8 cellular contexts compared by ENCODE assay signal in genomic region chr16:70476272-70477020, GRCh38. TPM values are rescaled to one million over a fixed set of nuclear protein-coding genes. Genes with fewer than 3 reads are reported as not detected.
DNase-seq lines count a peak whose midpoint lies in the region; ATAC-seq, FAIRE-seq and TF ChIP-seq lines count a peak whose summit lies in the region.

No MANE protein-coding gene starts in this region.

- in situ Hi-C loops in K562 (cut with MboI) = no loop called here

- peaks cover 3% of the 10 kb centered on the region; the same call in 1 of the 2 replicates for H4K20me1 ChIP-seq in K562 (replicated peaks; ENCODE audit: control insufficient read depth, insufficient read depth, low read length)

- no peak overlapping the region for H3K4me2 ChIP-seq in K562 (ENCODE audit: insufficient read depth, low read length)

- H3K9me3 ChIP-seq in K562 (replicated peaks; ENCODE audit: control insufficient read depth, insufficient read depth, low read depth, low read length) (no peaks in the 10 kb centered on the region), pancreas (no peaks in the 10 kb centered on the region)

- H3K79me2 ChIP-seq in K562 (ENCODE audit: control insufficient read depth, insufficient read depth, low read length) = no peaks in the 10 kb centered on the region

- CTCF ChIA-PET in K562 (lab: Yijun Ruan, JAX; ENCODE audit: low intra/inter-chr PET ratio) = no interaction called here

- TF ChIP-seq EP300 in K562 (IDR thresholded peaks at IDR 0.05; ENCODE audit: low read length) = no peak

- peak; percentile 97 for DNase-seq in 8988T
- peak; percentile 78 to 93 for DNase-seq in NCI-H524 (lab: John Stamatoyannopoulos, UW)
- no peak for DNase-seq in K562 (ENCODE audit: extremely low read depth in 1 of 4, low spot score in 3 of 4)
- DNase-seq in pancreas = peak in 1 of 6 donors; percentile 68
- no peak for DNase-seq in DMS53 (lab: John Stamatoyannopoulos, UW)
- DNase-seq in NCI-H526 treated with DMSO at 0.1 percent for 48 hours (lab: John Stamatoyannopoulos, UW) = no peak

- no TSS peak for BruUV-seq in K562 (replicated peaks; lab: Mats Ljungman, UMichigan)

- H3K4me3 ChIP-seq in K562 = no peak overlapping the region
- no peak overlapping the region for H3K4me3 ChIP-seq in pancreas

- WGBS in K562 (ENCODE audit: insufficient coverage, low coverage, missing lambda C conversion rate) = 81% methylated on average over 12 of the region's 13 CpGs
- WGBS in pancreas, 2 donors = 85 to 89% methylated on average over 13 of the region's 13 CpGs

- H3K4me1 ChIP-seq in K562 (replicated peaks in 1 of 2; ENCODE audit: control insufficient read depth in 2 of 2, insufficient read depth in 2 of 2, low read length in 2 of 2) (peaks cover 0 to 27% of the 10 kb centered on the region in 2 experiments; a peak in 2 of 5 replicates), pancreas (peaks cover 0 to 3% (median 0%) of the 10 kb centered on the region in 3 donors)

- H3K9ac ChIP-seq in K562 (ENCODE audit: insufficient read depth in 1 of 2, low read depth in 2 of 2, low read length in 2 of 2) = no peak overlapping the region; a peak in 2 of 4 replicates

- ATAC-seq in GM18505 (IDR thresholded peaks at IDR 0.05; ENCODE audit: unreplicated experiment) (peak; percentile 78), HG02763 (IDR thresholded peaks at IDR 0.05; ENCODE audit: unreplicated experiment) (peak; percentile 70), K562 (no peak), pancreas (peak in 3 of 4 donors; percentile 13 to 43 (median 27))

- no peaks in the 10 kb centered on the region for H3K9me1 ChIP-seq in K562 (ENCODE audit: control insufficient read depth, insufficient read depth, low read length)

- H3K27me3 ChIP-seq in K562 (ENCODE audit: control insufficient read depth in 2 of 2, insufficient read depth in 2 of 2, low read length in 2 of 2) = no peaks in the 10 kb centered on the region
- no peaks in the 10 kb centered on the region for H3K27me3 ChIP-seq in pancreas

- intact Hi-C loops in K562 (cut with micrococcal nuclease) (no loop called here), pancreas (cut with DNase I) (loop anchor here in 1 of 3 donors (10.0 kb wide), 1 partner anchor 82 kb away; no protein-coding TSS in a partner anchor)

- TF ChIP-seq RAD21 in K562 (CRISPR knock-in tag; conservative IDR thresholded peaks at IDR 0.05 in 1 of 2, IDR thresholded peaks at IDR 0.05 in 1 of 2) = no peak

- TF ChIP-seq POLR2A in GM18505 (IDR thresholded peaks at IDR 0.05; ENCODE audit: borderline replicate concordance, extremely low read depth, insufficient read depth, insufficient read length) = peak; percentile 34
- TF ChIP-seq POLR2A in K562 (conservative IDR thresholded peaks at IDR 0.05) = no peak

- POLR2A ChIA-PET in K562 (lab: Yijun Ruan, JAX) = interaction anchor here (0.6 kb wide), 1 partner anchor 48 kb away, joined by 3 read pairs; no protein-coding TSS in a partner anchor

- peaks cover 46% of the 10 kb centered on the region; the same call in 2 of the 3 replicates for H3K36me3 ChIP-seq in K562 (ENCODE audit: control insufficient read depth, insufficient read depth, low read length)
- peaks cover 0 to 27% (median 6%) of the 10 kb centered on the region in 3 donors for H3K36me3 ChIP-seq in pancreas

- H2AFZ ChIP-seq in K562 (ENCODE audit: low read depth, low read length) = no peak overlapping the region

- no peak for TF ChIP-seq CTCF in K562 (IDR thresholded peaks at IDR 0.05 in 2 of 3, conservative IDR thresholded peaks at IDR 0.05 in 1 of 3; ENCODE audit: insufficient read depth in 2 of 3, low read depth in 1 of 3, low read length in 3 of 3)
- no peak for TF ChIP-seq CTCF in pancreas (IDR thresholded peaks at IDR 0.05)

- no peak overlapping the region; the same call in 2 of the 3 replicates for H3K27ac ChIP-seq in K562 (ENCODE audit: extremely low read depth, low read depth, low read length)
- H3K27ac ChIP-seq in pancreas = no peak overlapping the region

- FAIRE-seq in K562 (lab: Jason Lieb, UNC) (peak; percentile 40), pancreas (lab: Jason Lieb, UNC) (no peak)

RNA-seq across cellular contexts. Expression of gene FCSK, which starts 22.1 kb away (rescaled TPM):
- total RNA-seq in K562 (2011; cell fraction: chromatin; rRNA removed; ENCODE audit: low replicate concordance) = 66.2 and 212 TPM in 2 replicates
- total RNA-seq in K562 (2011; cell fraction: nucleolus; rRNA removed) = 117 and 131 TPM in 2 replicates
- total RNA-seq in K562 (2011; cell fraction: nucleoplasm; rRNA removed) = 80.1 and 84.7 TPM in 2 replicates
- total RNA-seq in K562 (2014; rRNA removed) (12.6 and 15.6 TPM in 2 replicates), K562 (2014; rRNA removed; fragmentation: Illumina TruSeq; extraction: Trizol) (4.7 and 6.9 TPM in 2 replicates), K562 (2015; rRNA removed; fragmentation: Illumina TruSeq; extraction: Trizol) (7.4 and 7.7 TPM in 2 replicates), K562 (2021) (18.6 and 19.0 TPM in 2 replicates), pancreas (10 to 100 TPM; 11.7 to 17.0 (median 13.9) TPM)
- polyA plus RNA-seq in K562 (2011; rRNA removed) (13.5 and 22.6 TPM in 2 replicates), K562 (2014; fragmentation: Illumina TruSeq; extraction: Trizol) (8.3 and 9.1 TPM in 2 replicates), K562 (2014; fragmentation: Nextera tagmentation; extraction: Ambion mirVana) (1 to 10 TPM in 1 of 2 experiments, under 1 TPM in 1; 0.92 to 1.1 TPM), K562 (2014; rRNA removed) (15.1 and 19.9 TPM in 2 replicates), pancreas (10 to 100 TPM; 30.9 to 33.6 TPM)
- 16.3 and 19.3 TPM in 2 replicates for polyA plus RNA-seq in K562 (2011; cell fraction: cytosol; rRNA removed)
- 115 and 146 TPM in 2 replicates for polyA plus RNA-seq in K562 (2011; cell fraction: nucleus; rRNA removed)
- 10.0 and 16.5 TPM in 2 replicates for polyA plus RNA-seq in K562 (2012)
- 7.5 and 9.5 TPM in 2 replicates for polyA minus RNA-seq in K562 (2011; rRNA and poly(A)+ RNA removed)
- polyA minus RNA-seq in K562 (2011; cell fraction: cytosol; rRNA and poly(A)+ RNA removed) = 8.0 and 12.0 TPM in 2 replicates
- polyA minus RNA-seq in K562 (2011; cell fraction: nucleus; rRNA and poly(A)+ RNA removed) = 25.0 and 31.0 TPM in 2 replicates

RNA-seq across cellular contexts. Expression of gene ST3GAL2, which starts 37.5 kb away (rescaled TPM):
- total RNA-seq in K562 (2011; cell fraction: chromatin; rRNA removed; ENCODE audit: low replicate concordance) = 87.4 and 216 TPM in 2 replicates
- total RNA-seq in K562 (2011; cell fraction: nucleolus; rRNA removed) = 182 and 184 TPM in 2 replicates
- 128 and 145 TPM in 2 replicates for total RNA-seq in K562 (2011; cell fraction: nucleoplasm; rRNA removed)
- total RNA-seq in K562 (2014; rRNA removed) (75.5 and 95.5 TPM in 2 replicates), K562 (2014; rRNA removed; fragmentation: Illumina TruSeq; extraction: Trizol) (23.7 and 31.8 TPM in 2 replicates), K562 (2015; rRNA removed; fragmentation: Illumina TruSeq; extraction: Trizol) (48.9 and 53.8 TPM in 2 replicates), K562 (2021) (98.9 and 108 TPM in 2 replicates), pancreas (10 to 100 TPM in 2 of 6 donors, 1 to 10 TPM in 4; 3.5 to 16.2 (median 4.6) TPM)
- polyA plus RNA-seq in K562 (2011; rRNA removed) (34.3 and 40.9 TPM in 2 replicates), K562 (2014; fragmentation: Illumina TruSeq; extraction: Trizol) (25.1 and 50.7 TPM in 2 replicates), K562 (2014; fragmentation: Nextera tagmentation; extraction: Ambion mirVana) (1 to 10 TPM; 1.5 to 2.4 TPM), K562 (2014; rRNA removed) (50.5 and 57.8 TPM in 2 replicates), pancreas (1 to 10 TPM; 4.2 to 5.8 TPM)
- polyA plus RNA-seq in K562 (2011; cell fraction: cytosol; rRNA removed) = 50.0 and 87.1 TPM in 2 replicates
- 25.8 and 38.5 TPM in 2 replicates for polyA plus RNA-seq in K562 (2011; cell fraction: nucleus; rRNA removed)
- polyA plus RNA-seq in K562 (2012) = 67.8 and 92.0 TPM in 2 replicates
- polyA minus RNA-seq in K562 (2011; rRNA and poly(A)+ RNA removed) = 57.6 and 96.4 TPM in 2 replicates
- 126 and 151 TPM in 2 replicates for polyA minus RNA-seq in K562 (2011; cell fraction: cytosol; rRNA and poly(A)+ RNA removed)
- polyA minus RNA-seq in K562 (2011; cell fraction: nucleus; rRNA and poly(A)+ RNA removed) = 24.9 and 34.4 TPM in 2 replicates

RNA-seq across cellular contexts. Expression of gene COG4, which starts 46.9 kb away (rescaled TPM):
- 128 and 175 TPM in 2 replicates for total RNA-seq in K562 (2011; cell fraction: chromatin; rRNA removed; ENCODE audit: low replicate concordance)
- total RNA-seq in K562 (2011; cell fraction: nucleolus; rRNA removed) = 70.0 and 73.4 TPM in 2 replicates
- 87.9 and 95.3 TPM in 2 replicates for total RNA-seq in K562 (2011; cell fraction: nucleoplasm; rRNA removed)
- total RNA-seq in K562 (2014; rRNA removed) = 43.2 and 59.0 TPM in 2 replicates
- total RNA-seq in K562 (2014; rRNA removed; fragmentation: Illumina TruSeq; extraction: Trizol) = 39.5 and 44.4 TPM in 2 replicates
- total RNA-seq in K562 (2015; rRNA removed; fragmentation: Illumina TruSeq; extraction: Trizol) = 41.2 and 42.6 TPM in 2 replicates
- 66.7 and 69.8 TPM in 2 replicates for total RNA-seq in K562 (2021)
- polyA plus RNA-seq in K562 (2011; rRNA removed) = 69.2 and 73.9 TPM in 2 replicates
- 55.1 and 86.3 TPM in 2 replicates for polyA plus RNA-seq in K562 (2011; cell fraction: cytosol; rRNA removed)
- 150 and 164 TPM in 2 replicates for polyA plus RNA-seq in K562 (2011; cell fraction: nucleus; rRNA removed)
- 61.8 and 77.6 TPM in 2 replicates for polyA plus RNA-seq in K562 (2012)
- 44.2 and 48.9 TPM in 2 replicates for polyA plus RNA-seq in K562 (2014; fragmentation: Illumina TruSeq; extraction: Trizol)
- polyA plus RNA-seq in K562 (2014; fragmentation: Nextera tagmentation; extraction: Ambion mirVana) = 10 to 100 TPM; 13.7 to 37.4 TPM
- polyA plus RNA-seq in K562 (2014; rRNA removed) = 49.1 and 55.9 TPM in 2 replicates
- polyA minus RNA-seq in K562 (2011; rRNA and poly(A)+ RNA removed) = 67.7 and 72.4 TPM in 2 replicates
- polyA minus RNA-seq in K562 (2011; cell fraction: cytosol; rRNA and poly(A)+ RNA removed) = 30.7 and 31.3 TPM in 2 replicates
- 27.5 and 41.7 TPM in 2 replicates for polyA minus RNA-seq in K562 (2011; cell fraction: nucleus; rRNA and poly(A)+ RNA removed)
- total RNA-seq in pancreas = 10 to 100 TPM; 12.3 to 36.2 (median 16.6) TPM
- 10 to 100 TPM; 46.3 to 56.4 TPM for polyA plus RNA-seq in pancreas

RNA-seq across cellular contexts. Expression of gene SF3B3, which starts 47.2 kb away (rescaled TPM):
- 616 and 628 TPM in 2 replicates for total RNA-seq in K562 (2011; cell fraction: chromatin; rRNA removed; ENCODE audit: low replicate concordance)
- 207 and 261 TPM in 2 replicates for total RNA-seq in K562 (2011; cell fraction: nucleolus; rRNA removed)
- total RNA-seq in K562 (2011; cell fraction: nucleoplasm; rRNA removed) = 272 and 275 TPM in 2 replicates
- total RNA-seq in K562 (2014; rRNA removed) = 98.9 and 208 TPM in 2 replicates
- total RNA-seq in K562 (2014; rRNA removed; fragmentation: Illumina TruSeq; extraction: Trizol) = 221 and 275 TPM in 2 replicates
- total RNA-seq in K562 (2015; rRNA removed; fragmentation: Illumina TruSeq; extraction: Trizol) = 252 and 265 TPM in 2 replicates
- total RNA-seq in K562 (2021) = 513 and 546 TPM in 2 replicates
- 172 and 248 TPM in 2 replicates for polyA plus RNA-seq in K562 (2011; rRNA removed)
- 249 and 266 TPM in 2 replicates for polyA plus RNA-seq in K562 (2011; cell fraction: cytosol; rRNA removed)
- 317 and 410 TPM in 2 replicates for polyA plus RNA-seq in K562 (2011; cell fraction: nucleus; rRNA removed)
- 179 and 231 TPM in 2 replicates for polyA plus RNA-seq in K562 (2012)
- 349 and 430 TPM in 2 replicates for polyA plus RNA-seq in K562 (2014; fragmentation: Illumina TruSeq; extraction: Trizol)
- 100 to 1,000 TPM; 209 to 414 TPM for polyA plus RNA-seq in K562 (2014; fragmentation: Nextera tagmentation; extraction: Ambion mirVana)
- 103 and 105 TPM in 2 replicates for polyA plus RNA-seq in K562 (2014; rRNA removed)
- 327 and 380 TPM in 2 replicates for polyA minus RNA-seq in K562 (2011; rRNA and poly(A)+ RNA removed)
- 234 and 252 TPM in 2 replicates for polyA minus RNA-seq in K562 (2011; cell fraction: cytosol; rRNA and poly(A)+ RNA removed)
- polyA minus RNA-seq in K562 (2011; cell fraction: nucleus; rRNA and poly(A)+ RNA removed) = 101 and 174 TPM in 2 replicates
- 100 to 1,000 TPM in 3 of 6 donors, 10 to 100 TPM in 3; 66.3 to 131 (median 103) TPM for total RNA-seq in pancreas
- 10 to 100 TPM; 43.9 to 68.3 TPM for polyA plus RNA-seq in pancreas

Comparison
In these comparisons a context has a peak if more than half of its experiments do, and no peak if none do; other contexts are left out.
1. DNase-seq: peak in 8988T (single experiment) and NCI-H524 (2 of 2); none in K562 (0 of 4), DMS53 (single experiment) and NCI-H526 treated with DMSO at 0.1 percent for 48 hours (single experiment).